ENCODE assay signal across 8 cellular contexts in genomic region chr17:19447085-19447583, GRCh38. TPM values are rescaled to one million over a fixed set of nuclear protein-coding genes. Genes with fewer than 3 reads are reported as not detected.
A peak's percentile ranks its signal among the peaks of the same experiment; 100 is the strongest.
DNase-seq lines count a peak whose midpoint lies in the region; ATAC-seq and TF ChIP-seq lines count a peak whose summit lies in the region.

No MANE protein-coding gene starts in this region.

- CTCF ChIA-PET in Caco-2 (lab: Charles Lee): interaction anchor here (0.6 to 2.8 kb wide), 9 partner anchors 10 to 344 kb away, joined by 3 to 44 read pairs (median 4); partner anchors contain the start of genes B9D1 and MAPK7

- no peaks in the 10 kb centered on the region for H4K20me1 ChIP-seq in KMS-11 (ENCODE audit: insufficient read depth)
- no peaks in the 10 kb centered on the region for H4K20me1 ChIP-seq in fibroblast of lung (ENCODE audit: control insufficient read depth, extremely low read depth, insufficient read depth, low read length)

- peak; percentile 60 to 86 for DNase-seq in Caco-2
- peak; percentile 70 for DNase-seq in RKO (ENCODE audit: low spot score)
- DNase-seq in activated T-helper 1 cell treated with anti-CD3 and anti-CD28 coated beads, Interleukin-2, amount 50 U/mL, for 16 hours (ENCODE audit: low read depth in 1 of 2, low spot score in 1 of 2): peak; percentile 26 to 43
- peak; percentile 47 to 83 for DNase-seq in fibroblast of lung (ENCODE audit: low read depth in 2 of 2)
- DNase-seq in natural killer cell treated with Interleukin-12 subunit alpha and Interleukin-12 subunit beta and Interleukin-15 and Interleukin-18, amount 100 ng/mL, for 72 hours (ENCODE audit: low spot score): peak; percentile 69
- peak; percentile 73 for DNase-seq in stimulated activated naive CD8-positive, alpha-beta T cell treated with anti-CD3 and anti-CD28 coated beads, Interleukin-15, Interleukin-2, amounts not matched to agents 100 U/mL and 50 U/mL, for 24 hours

- H3K27ac ChIP-seq in KMS-11 (no peak overlapping the region), fibroblast of lung (ENCODE audit: insufficient read depth, low read length) (peak overlapping the region; percentile 45)

- H3K4me3 ChIP-seq in Caco-2 (ENCODE audit: low read depth, low read length) (no peak overlapping the region), KMS-11 (IDR thresholded peaks at IDR 0.05; ENCODE audit: insufficient read depth, low read depth, low read length) (no peak overlapping the region), fibroblast of lung (replicated peaks in 1 of 4; ENCODE audit: control extremely low read depth in 1 of 4, insufficient read depth in 1 of 4, low read depth in 3 of 4, low read length in 4 of 4) (no peak overlapping the region)

- POLR2A ChIA-PET in Caco-2 (lab: Charles Lee): interaction anchor here (1.5 kb wide), 1 partner anchor 69 kb away, joined by 3 read pairs; the partner anchor contains the start of gene MAPK7

- H3K4me2 ChIP-seq in KMS-11 (no peak overlapping the region), fibroblast of lung (ENCODE audit: extremely low read depth, insufficient read depth, low read length) (peak overlapping the region; percentile 11)

- H3K36me3 Mint-ChIP-seq in Caco-2 (ENCODE audit: insufficient read depth, unreplicated experiment): no peaks in the 10 kb centered on the region
- peaks cover 9% of the 10 kb centered on the region for H3K36me3 Mint-ChIP-seq in natural killer cell treated with Interleukin-12 subunit alpha and Interleukin-12 subunit beta and Interleukin-15 and Interleukin-18, amount 100 ng/mL, for 72 hours

- H3K9me3 ChIP-seq in Caco-2 (peaks cover 29% of the 10 kb centered on the region), fibroblast of lung (ENCODE audit: control insufficient read depth, insufficient read depth, low read depth, low read length) (no peaks in the 10 kb centered on the region)

- H3K79me2 ChIP-seq in KMS-11 (ENCODE audit: insufficient read depth, low read depth) (no peaks in the 10 kb centered on the region), fibroblast of lung (ENCODE audit: control insufficient read depth, insufficient read depth, low read length) (no peaks in the 10 kb centered on the region)

- H3K27ac Mint-ChIP-seq in Caco-2 (ENCODE audit: unreplicated experiment): no peak overlapping the region
- H3K27ac Mint-ChIP-seq in natural killer cell treated with Interleukin-12 subunit alpha and Interleukin-12 subunit beta and Interleukin-15 and Interleukin-18, amount 100 ng/mL, for 72 hours: peak overlapping the region in 1 of 2 donors; percentile 10

- H3K4me3 Mint-ChIP-seq in Caco-2 (ENCODE audit: unreplicated experiment): no peak overlapping the region
- H3K4me3 Mint-ChIP-seq in natural killer cell treated with Interleukin-12 subunit alpha and Interleukin-12 subunit beta and Interleukin-15 and Interleukin-18, amount 100 ng/mL, for 72 hours: no peak overlapping the region

- peak; percentile 53 to 66 for ATAC-seq in natural killer cell treated with Interleukin-12 subunit alpha and Interleukin-12 subunit beta and Interleukin-15 and Interleukin-18, amount 100 ng/mL, for 72 hours
- no peak for ATAC-seq in stimulated activated naive CD8-positive, alpha-beta T cell treated with anti-CD3 and anti-CD28 coated beads, Interleukin-15, Interleukin-2, amounts not matched to agents 100 U/mL and 50 U/mL, for 24 hours
- no peak for ATAC-seq in HG02642 (IDR thresholded peaks at IDR 0.05; ENCODE audit: poor library complexity, unreplicated experiment)

- peaks cover 3% of the 10 kb centered on the region for H3K27me3 Mint-ChIP-seq in Caco-2 (ENCODE audit: insufficient read depth, unreplicated experiment)
- peaks cover 7 to 11% of the 10 kb centered on the region in 2 donors for H3K27me3 Mint-ChIP-seq in natural killer cell treated with Interleukin-12 subunit alpha and Interleukin-12 subunit beta and Interleukin-15 and Interleukin-18, amount 100 ng/mL, for 72 hours

- H3K27me3 ChIP-seq in Caco-2 (replicated peaks; ENCODE audit: control insufficient read depth, insufficient read depth, low read length): no peaks in the 10 kb centered on the region
- H3K27me3 ChIP-seq in KMS-11 (ENCODE audit: insufficient read depth, low read depth): no peaks in the 10 kb centered on the region
- H3K27me3 ChIP-seq in fibroblast of lung (ENCODE audit: control insufficient read depth, insufficient read depth, low read length): no peaks in the 10 kb centered on the region

- H3K36me3 ChIP-seq in Caco-2 (ENCODE audit: control insufficient read depth, insufficient read depth, low read length): no peaks in the 10 kb centered on the region
- no peaks in the 10 kb centered on the region for H3K36me3 ChIP-seq in KMS-11 (ENCODE audit: insufficient read depth)
- H3K36me3 ChIP-seq in fibroblast of lung (ENCODE audit: control insufficient read depth, insufficient read depth, low read length): no peaks in the 10 kb centered on the region

- intact Hi-C loops in Caco-2 (cut with micrococcal nuclease; ENCODE audit: unreplicated experiment): loop anchor here (1.0 to 5.0 kb wide), 5 partner anchors 40 to 319 kb away; partner anchors contain the start of genes B9D1 and MAPK7

- H3K9ac ChIP-seq in KMS-11 (no peak overlapping the region), fibroblast of lung (ENCODE audit: insufficient read depth, low read length) (no peak overlapping the region)

- H3K4me1 Mint-ChIP-seq in Caco-2 (ENCODE audit: low read depth, unreplicated experiment): peaks cover 8% of the 10 kb centered on the region
- H3K4me1 Mint-ChIP-seq in natural killer cell treated with Interleukin-12 subunit alpha and Interleukin-12 subunit beta and Interleukin-15 and Interleukin-18, amount 100 ng/mL, for 72 hours (ENCODE audit: low read depth in 2 of 2): peaks cover 4 to 5% of the 10 kb centered on the region in 2 donors

- TF ChIP-seq CTCF in Caco-2 (IDR thresholded peaks at IDR 0.05; ENCODE audit: insufficient read depth in 1 of 2, low read depth in 1 of 2, low read length in 1 of 2, severe bottlenecking in 1 of 2, unreplicated experiment in 1 of 2) (peak; percentile 87 to 96), KMS-11 (conservative IDR thresholded peaks at IDR 0.05; ENCODE audit: low read depth, low read length) (peak; percentile 86), fibroblast of lung (conservative IDR thresholded peaks at IDR 0.05 in 1 of 2, IDR thresholded peaks at IDR 0.05 in 1 of 2; ENCODE audit: low read depth in 1 of 2, low read length in 2 of 2) (peak; percentile 81 to 88)

- no TSS peak for BruUV-seq in Caco-2 (replicated peaks; lab: Mats Ljungman, UMichigan)

- H3K4me1 ChIP-seq in Caco-2: peaks cover 10% of the 10 kb centered on the region; the same call in 1 of the 2 replicates
- H3K4me1 ChIP-seq in KMS-11 (ENCODE audit: low read depth, poor library complexity, severe bottlenecking): peaks cover 6% of the 10 kb centered on the region
- peaks cover 20% of the 10 kb centered on the region for H3K4me1 ChIP-seq in fibroblast of lung (ENCODE audit: control insufficient read depth, extremely low read depth, insufficient read depth, low read length)

- no peak overlapping the region for H2AFZ ChIP-seq in KMS-11 (ENCODE audit: low read depth)
- H2AFZ ChIP-seq in fibroblast of lung (ENCODE audit: low read length): peak overlapping the region; percentile 79

- peaks cover 40% of the 10 kb centered on the region for H3K9me3 Mint-ChIP-seq in Caco-2 (ENCODE audit: unreplicated experiment)
- H3K9me3 Mint-ChIP-seq in natural killer cell treated with Interleukin-12 subunit alpha and Interleukin-12 subunit beta and Interleukin-15 and Interleukin-18, amount 100 ng/mL, for 72 hours: no peaks in the 10 kb centered on the region

RNA-seq across cellular contexts. Expression of gene RNF112, which starts 36.1 kb away (rescaled TPM):
- 0.16 TPM in 1 of 2 replicates, not detected in the other for total RNA-seq in Caco-2 (2022)
- 7.2 and 21.5 TPM in 2 replicates for total RNA-seq in fibroblast of lung
- polyA plus RNA-seq in fibroblast of lung: 1.5 and 2.8 TPM in 2 replicates
- 3.1 and 5.4 TPM in 2 replicates for polyA plus RNA-seq in fibroblast of lung (2012)
- polyA minus RNA-seq in fibroblast of lung (ENCODE audit: low replicate concordance): 4.4 and 6.4 TPM in 2 replicates
- 1 to 10 TPM in 1 of 2 donors, under 1 TPM in 1; 0.14 to 1.1 TPM for total RNA-seq in natural killer cell treated with Interleukin-12 subunit alpha and Interleukin-12 subunit beta and Interleukin-15 and Interleukin-18, amount 100 ng/mL, for 72 hours

Comparison
In these comparisons a context has a peak if more than half of its experiments do, and no peak if none do; other contexts are left out.
1. ATAC-seq: peak in natural killer cell treated with Interleukin-12 subunit alpha and Interleukin-12 subunit beta and Interleukin-15 and Interleukin-18, amount 100 ng/mL, for 72 hours (2 of 2); none in stimulated activated naive CD8-positive, alpha-beta T cell treated with anti-CD3 and anti-CD28 coated beads, Interleukin-15, Interleukin-2, amounts not matched to agents 100 U/mL and 50 U/mL, for 24 hours (single experiment) and HG02642 (single experiment).
2. Peak in every context shown above with its lines, with median percentiles within 50 percentile points of each other: DNase-seq and CTCF ChIP-seq.